ENCODE assay signal across 30 cellular contexts in genomic region chr6:48472121-48472520, GRCh38.
"Had no signal": no experiment of that assay in that cellular context is flagged by ENCODE, and none has a peak within 500 bp of the region (broad histone marks: within the 10 kb centered on the region; RNA-seq: fewer than 3 reads in every experiment).

No MANE protein-coding gene starts in this region.

- H3K36me3 ChIP-seq: brain microvascular endothelial cell, Peyer's patch, SJCRH30, WERI-Rb-1 had no signal

- H3K4me1 ChIP-seq: Peyer's patch, SJCRH30 had no signal

- H3K4me3 ChIP-seq: K562, Peyer's patch, SJCRH30 had no signal

- DNase-seq: activated CD4-positive, alpha-beta memory T cell treated with anti-CD3 and anti-CD28 coated beads, Interleukin-2, amount 10 ng/mL, durations not matched to agents 7 days and 5 days; activated CD4-positive, alpha-beta T cell treated with anti-CD3 and anti-CD28 coated beads for 36 hours; activated CD4-positive, alpha-beta T cell treated with anti-CD3 and anti-CD28 coated beads, Interleukin-2, amount 50 U/mL, for 1 hour; activated gamma-delta T cell; activated naive CD4-positive, alpha-beta T cell treated with anti-CD3 and anti-CD28 coated beads, Interleukin-2, amount 10 ng/mL, durations not matched to agents 7 days and 5 days; activated naive CD8-positive, alpha-beta T cell treated with anti-CD3 and anti-CD28 coated beads for 36 hours; activated T-cell treated with anti-CD3 and anti-CD28 coated beads for 4 hours; activated T-cell treated with anti-CD3 and anti-CD28 coated beads, Interleukin-2, amount 50 U/mL, for 48 hours; aorta; brain microvascular endothelial cell; MM.1S; NCI-H1105; NCI-H1436 treated with DMSO at 0.1 percent for 48 hours; NCI-H187 treated with DMSO at 0.1 percent for 48 hours; NCI-H2107; NCI-H2171 treated with DMSO at 0.1 percent for 48 hours; NCI-H345; NCI-H510A; NCI-H526 treated with DMSO at 0.1 percent for 48 hours; NCI-H82; Peyer's patch; Right ventricle myocardium superior; SJCRH30; T-helper 17 cell; T1000; WERI-Rb-1 had no signal

- ATAC-seq: activated CD4-positive, alpha-beta T cell treated with anti-CD3 and anti-CD28 coated beads for 36 hours; activated T-helper 17 cell treated with anti-CD3 and anti-CD28 coated beads, Interleukin-2, amount 50 U/mL, for 72 hours; K562; SK-N-SH treated with all-trans-retinoic acid at 6 μM for 48 hours; T-helper 17 cell had no signal

- H3K27me3 ChIP-seq: brain microvascular endothelial cell, Peyer's patch, SJCRH30 had no signal

- H3K9me3 ChIP-seq: Peyer's patch, SJCRH30 had no signal

- H3K27ac ChIP-seq: brain microvascular endothelial cell, Peyer's patch, RWPE1, SJCRH30, WERI-Rb-1 had no signal
